16 cellular contexts compared by ENCODE assay signal in the genomic region with DNA sequence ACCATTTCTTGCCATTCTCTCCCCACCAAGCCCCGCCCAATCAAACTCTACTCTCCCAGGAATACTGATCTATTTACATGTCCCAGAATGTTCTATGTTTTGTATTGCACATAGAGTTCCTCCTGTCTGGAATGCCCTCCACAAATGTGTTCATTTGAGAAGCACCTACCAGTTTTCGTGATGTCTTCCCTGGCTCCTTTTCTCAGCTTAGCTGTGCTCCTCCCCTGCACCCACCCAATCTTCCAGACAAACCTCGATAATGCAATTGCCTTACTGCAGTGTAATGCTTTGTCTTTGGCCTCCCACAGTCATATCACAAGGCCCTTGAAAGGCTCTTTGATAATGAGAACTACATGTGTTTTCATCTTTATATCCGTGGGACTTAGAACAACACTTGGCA.
"Had no signal": no experiment of that assay in that cellular context is flagged by ENCODE, and none has a peak within 500 bp of the region (broad histone marks: within the 10 kb centered on the region; RNA-seq: fewer than 3 reads in every experiment).

No MANE protein-coding gene starts in this region.

- H3K36me3 ChIP-seq: esophagus squamous epithelium, prostate gland, right atrium auricular region, sigmoid colon, thoracic aorta, tibial nerve had no signal

- H3K27me3 ChIP-seq: esophagus squamous epithelium, right atrium auricular region, sigmoid colon, tibial nerve had no signal

- H3K4me3 ChIP-seq: esophagus squamous epithelium, prostate gland, right atrium auricular region, sigmoid colon, thoracic aorta, tibial nerve had no signal

- H3K4me1 ChIP-seq: prostate gland, right atrium auricular region, sigmoid colon had no signal

- H3K9me3 ChIP-seq: esophagus squamous epithelium, prostate gland, right atrium auricular region, sigmoid colon, thoracic aorta, tibial nerve had no signal

- ATAC-seq: effector memory CD8-positive, alpha-beta T cell; naive thymus-derived CD4-positive, alpha-beta T cell; stimulated activated memory B cell treated with anti-CD40 and anti-IgM and Interleukin-4, amounts not matched to agents 10 μg/mL and 1 μg/mL and 100 μg/mL, for 72 hours had no signal

- H3K27ac ChIP-seq: esophagus squamous epithelium, prostate gland, right atrium auricular region, sigmoid colon, thoracic aorta had no signal

- DNase-seq: cortex of kidney; effector memory CD8-positive, alpha-beta T cell; erythroblast; esophagus squamous epithelium; mesendoderm; midbrain; naive thymus-derived CD4-positive, alpha-beta T cell; nucleus accumbens; sigmoid colon; stimulated activated CD4-positive, alpha-beta T cell treated with anti-CD3 and anti-CD28 coated beads, Interleukin-2, amount 100 ng/mL, for 24 hours; stimulated activated CD4-positive, alpha-beta T cell treated with anti-CD3 and anti-CD28 coated beads, Interleukin-4, amount 100 ng/mL, for 4 hours had no signal
